Comparison of ENCODE assay signal across 11 cellular contexts in genomic region chr10:94682636-94683035, GRCh38. TPM values are rescaled to one million over a fixed set of nuclear protein-coding genes. Genes with fewer than 3 reads are reported as not detected.
DNase-seq lines count a peak whose midpoint lies in the region; ATAC-seq and TF ChIP-seq lines count a peak whose summit lies in the region.
"Not testable (repeated sequence)": the region's sequence is repeated elsewhere in the genome, so short reads cannot be mapped to it uniquely, and the experiment has no call there.
"Had no signal": no experiment of that assay in that cellular context is flagged by ENCODE, and none has a peak within 500 bp of the region (broad histone marks: within the 10 kb centered on the region; RNA-seq: fewer than 3 reads in every experiment).

No MANE protein-coding gene starts in this region.

- not testable (repeated sequence) for H3K27me3 Mint-ChIP-seq in Calu3 (ENCODE audit: unreplicated experiment); nephron (ENCODE audit: low read depth)

- H3K4me3 ChIP-seq in esophagus (ENCODE audit: low read depth in 1 of 2, low read length in 2 of 2); lower lobe of right lung; stomach: not testable (repeated sequence)

- peaks cover 16% of the 10 kb centered on the region for H3K36me3 Mint-ChIP-seq in Calu3 (ENCODE audit: insufficient read depth, unreplicated experiment)
- not testable (repeated sequence) for H3K36me3 Mint-ChIP-seq in nephron (ENCODE audit: low read depth)

- TF ChIP-seq EP300 in stomach (IDR thresholded peaks at IDR 0.05): not testable (repeated sequence)

- H3K27me3 ChIP-seq in esophagus (ENCODE audit: control insufficient read depth in 1 of 2, insufficient read depth in 2 of 2, low read length in 2 of 2); lower lobe of right lung (ENCODE audit: low read depth); stomach: not testable (repeated sequence)

- peak overlapping the region; percentile 46 for H3K4me3 Mint-ChIP-seq in Calu3 (ENCODE audit: low read depth, unreplicated experiment)
- not testable (repeated sequence) for H3K4me3 Mint-ChIP-seq in nephron

- not testable (repeated sequence) for H3K4me1 ChIP-seq in esophagus (ENCODE audit: control insufficient read depth in 2 of 2, insufficient read depth in 2 of 2, low read length in 1 of 2); lower lobe of right lung; stomach

- not testable (repeated sequence) for TF ChIP-seq CTCF in Calu3 (IDR thresholded peaks at IDR 0.05; ENCODE audit: unreplicated experiment); lower lobe of right lung (IDR thresholded peaks at IDR 0.05); nephron (IDR thresholded peaks at IDR 0.05; ENCODE audit: unreplicated experiment in 3 of 3); stomach (IDR thresholded peaks at IDR 0.05)

- ATAC-seq in left lobe of liver (peak; percentile 64), lower lobe of right lung (peak; percentile 80 to 82)

- H3K27ac ChIP-seq in esophagus (ENCODE audit: low read depth in 2 of 2, low read length in 1 of 2) (peak overlapping the region; percentile 68 to 85), stomach (peak overlapping the region; percentile 45 to 82 (median 65))
- H3K27ac ChIP-seq in lower lobe of right lung: not testable (repeated sequence)

- not testable (repeated sequence) for H3K36me3 ChIP-seq in esophagus (ENCODE audit: control insufficient read depth in 2 of 2, insufficient read depth in 2 of 2, low read length in 1 of 2); lower lobe of right lung; stomach

- not testable (repeated sequence) for H3K9me3 Mint-ChIP-seq in Calu3 (ENCODE audit: low read depth, unreplicated experiment); nephron

- intact Hi-C loops in Calu3 (cut with micrococcal nuclease; ENCODE audit: unreplicated experiment): loop anchor here (5.0 kb wide), 1 partner anchor 65 kb away; no protein-coding TSS in a partner anchor
- intact Hi-C loops in lower lobe of right lung (cut with DNase I); stomach (cut with DNase I; ENCODE audit: low total_unique reads): not testable (repeated sequence)

- not testable (repeated sequence) for BruUV-seq in Calu3 (replicated peaks; lab: Mats Ljungman, UMichigan)

- CTCF ChIA-PET in Calu3 (lab: Charles Lee): not testable (repeated sequence)

- not testable (repeated sequence) for H3K9me3 ChIP-seq in esophagus (ENCODE audit: control insufficient read depth in 2 of 2, insufficient read depth in 1 of 2, low read depth in 1 of 2, low read length in 1 of 2); lower lobe of right lung; stomach

- H3K4me1 Mint-ChIP-seq in Calu3 (ENCODE audit: low read depth, unreplicated experiment): peaks cover 37% of the 10 kb centered on the region
- not testable (repeated sequence) for H3K4me1 Mint-ChIP-seq in nephron

- H3K27ac Mint-ChIP-seq in Calu3 (ENCODE audit: unreplicated experiment) (peak overlapping the region; percentile 91), nephron (peak overlapping the region; percentile 60 to 83 (median 77))

- WGBS in esophagus, 2 donors: 50 to 58% methylated on average over 4 of the region's 4 CpGs
- 21 to 48% (median 27%) methylated on average over 4 of the region's 4 CpGs for WGBS in stomach, 5 donors

- peak; percentile 47 for DNase-seq in Calu3
- peak; percentile 24 for DNase-seq in NCI-H187 treated with DMSO at 0.1 percent for 48 hours (lab: John Stamatoyannopoulos, UW)
- DNase-seq in NCI-H774 (lab: John Stamatoyannopoulos, UW): peak; percentile 11
- peak; percentile 85 for DNase-seq in left lobe of liver (ENCODE audit: low spot score)
- DNase-seq in lower lobe of right lung, stomach: not testable (repeated sequence)

- not testable (repeated sequence) for TF ChIP-seq POLR2A in stomach (IDR thresholded peaks at IDR 0.05)

RNA-seq across cellular contexts. Expression of gene CYP2C18, which starts 0.9 kb away (rescaled TPM):
- total RNA-seq in Calu3 (2022) (13.0 and 18.1 TPM in 2 replicates), left lobe of liver (110 TPM), lower lobe of right lung (0.65 TPM), stomach (10 to 100 TPM in 4 of 5 donors, 1 to 10 TPM in 1; 5.5 to 66.8 (median 25.9) TPM)
- polyA plus RNA-seq in esophagus (10 to 100 TPM; 17.3 to 28.0 TPM), stomach (10 to 100 TPM in 1 of 3 donors, 1 to 10 TPM in 2; 3.6 to 12.7 (median 9.1) TPM)
- total RNA-seq: H7, NCI-H460 had no signal
- polyA plus RNA-seq: BJ had no signal
